Comparison of ENCODE assay signal across 8 cellular contexts in the genomic region with DNA sequence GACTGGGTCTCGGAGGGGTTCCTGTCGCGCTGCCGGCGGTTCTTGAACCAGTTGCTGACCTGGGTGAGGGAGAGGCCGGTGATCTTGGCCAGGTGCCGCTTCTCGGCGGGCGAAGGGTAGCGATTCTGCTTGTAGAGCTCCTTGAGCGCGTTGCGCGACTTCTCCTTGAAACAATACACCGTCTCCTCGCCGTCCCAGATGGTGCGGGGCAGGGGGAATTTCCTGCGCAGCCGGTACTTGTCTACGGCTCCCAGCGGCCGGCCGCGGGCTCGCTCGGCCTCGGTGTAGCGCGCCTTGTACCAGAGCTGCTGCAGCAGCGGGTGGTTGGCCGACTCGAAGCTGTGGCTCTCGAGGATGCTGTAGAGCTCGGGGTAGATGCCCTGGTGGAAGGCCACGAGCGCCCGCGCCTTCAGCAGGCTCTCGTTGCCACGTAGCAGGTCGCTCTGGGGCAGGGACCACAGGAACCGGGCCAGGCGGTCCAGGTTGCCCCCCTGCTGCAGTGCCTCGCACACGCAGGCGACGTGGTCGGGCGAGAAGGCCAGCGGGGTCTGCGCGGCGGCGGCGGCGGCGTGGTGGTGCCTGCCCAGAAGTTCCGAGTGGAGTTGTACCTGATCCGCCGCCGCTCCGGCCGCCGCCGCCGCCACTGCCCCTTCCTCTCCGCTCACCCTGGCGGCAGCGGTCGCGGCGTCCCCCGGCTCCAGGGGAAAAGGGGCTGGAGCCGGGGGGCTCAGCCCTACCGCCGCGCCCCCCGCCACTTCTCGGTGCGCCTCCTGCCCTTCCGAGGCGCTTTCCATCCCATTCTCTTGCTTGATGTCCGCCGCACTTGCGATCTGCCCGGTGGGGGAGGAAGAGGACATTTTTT. TPM values are rescaled to one million over a fixed set of nuclear protein-coding genes. Genes with fewer than 3 reads are reported as not detected.
DNase-seq lines count a peak whose midpoint lies in the region; ATAC-seq and TF ChIP-seq lines count a peak whose summit lies in the region.

No MANE protein-coding gene starts in this region.

- TF ChIP-seq CTCF in AG10803 (conservative IDR thresholded peaks at IDR 0.05; ENCODE audit: low read length), result no peak; the same call in 1 of the 2 replicates
- peak; percentile 34 for TF ChIP-seq CTCF in chondrocyte (IDR thresholded peaks at IDR 0.05)
- no peak for TF ChIP-seq CTCF in left lung (IDR thresholded peaks at IDR 0.05)

- H3K4me1 ChIP-seq in left lung, result peaks cover 0 to 32% of the 10 kb centered on the region in 2 donors

- peak; percentile 63 for DNase-seq in AG10803 (ENCODE audit: low read depth)
- peak; percentile 47 for DNase-seq in HT1080 (ENCODE audit: low read depth)
- peak in 3 of 5 experiments; percentile 3 to 64 (median 10) for DNase-seq in T-helper 2 cell
- DNase-seq in chondrocyte (ENCODE audit: low spot score), result no peak
- DNase-seq in left lung, result peak; percentile 46 to 86
- peak; percentile 16 to 72 for DNase-seq in stimulated activated effector memory CD8-positive, alpha-beta T cell treated with anti-CD3 and anti-CD28 coated beads, Interleukin-12 subunit alpha, Interleukin-12 subunit beta, amount 100 ng/mL, for 72 hours (ENCODE audit: low spot score in 2 of 2)
- no peak for DNase-seq in NCI-H2081 treated with DMSO at 0.1 percent for 48 hours (lab: John Stamatoyannopoulos, UW)

- no peaks in the 10 kb centered on the region for H3K9me3 Mint-ChIP-seq in chondrocyte (ENCODE audit: low read depth)
- H3K9me3 Mint-ChIP-seq in stimulated activated effector memory CD8-positive, alpha-beta T cell treated with anti-CD3 and anti-CD28 coated beads, Interleukin-12 subunit alpha, Interleukin-12 subunit beta, amount 100 ng/mL, for 72 hours, result no peaks in the 10 kb centered on the region

- H3K4me1 Mint-ChIP-seq in chondrocyte (ENCODE audit: low read depth), result peaks cover 31% of the 10 kb centered on the region
- H3K4me1 Mint-ChIP-seq in stimulated activated effector memory CD8-positive, alpha-beta T cell treated with anti-CD3 and anti-CD28 coated beads, Interleukin-12 subunit alpha, Interleukin-12 subunit beta, amount 100 ng/mL, for 72 hours, result peaks cover 21% of the 10 kb centered on the region

- peak overlapping the region; percentile 86 for H3K4me3 Mint-ChIP-seq in chondrocyte (ENCODE audit: unreplicated experiment)
- H3K4me3 Mint-ChIP-seq in stimulated activated effector memory CD8-positive, alpha-beta T cell treated with anti-CD3 and anti-CD28 coated beads, Interleukin-12 subunit alpha, Interleukin-12 subunit beta, amount 100 ng/mL, for 72 hours, result peak overlapping the region; percentile 81

- peak overlapping the region in 1 of 2 donors; percentile 53 for H3K27ac ChIP-seq in left lung

- H3K4me3 ChIP-seq in AG10803 (ENCODE audit: low read length), result peak overlapping the region; percentile 87
- H3K4me3 ChIP-seq in left lung, result peak overlapping the region; percentile 55 to 66

- H3K36me3 ChIP-seq in left lung, result no peaks in the 10 kb centered on the region

- ATAC-seq in GM18517 (IDR thresholded peaks at IDR 0.05; ENCODE audit: unreplicated experiment) (peak; percentile 47), left lung (peak; percentile 52)
- ATAC-seq in stimulated activated effector memory CD8-positive, alpha-beta T cell treated with anti-CD3 and anti-CD28 coated beads, Interleukin-12 subunit alpha, Interleukin-12 subunit beta, amount 100 ng/mL, for 72 hours, result peak; percentile 65

- peak overlapping the region; percentile 97 for H3K27ac Mint-ChIP-seq in chondrocyte (ENCODE audit: unreplicated experiment)
- H3K27ac Mint-ChIP-seq in stimulated activated effector memory CD8-positive, alpha-beta T cell treated with anti-CD3 and anti-CD28 coated beads, Interleukin-12 subunit alpha, Interleukin-12 subunit beta, amount 100 ng/mL, for 72 hours, result no peak overlapping the region

- H3K36me3 Mint-ChIP-seq in chondrocyte (ENCODE audit: low read depth), result peaks cover 8% of the 10 kb centered on the region
- H3K36me3 Mint-ChIP-seq in stimulated activated effector memory CD8-positive, alpha-beta T cell treated with anti-CD3 and anti-CD28 coated beads, Interleukin-12 subunit alpha, Interleukin-12 subunit beta, amount 100 ng/mL, for 72 hours, result no peaks in the 10 kb centered on the region

- peaks cover 0 to 100% of the 10 kb centered on the region in 2 donors for H3K27me3 ChIP-seq in left lung

- no peaks in the 10 kb centered on the region for H3K27me3 Mint-ChIP-seq in chondrocyte (ENCODE audit: low read depth)

- intact Hi-C loops in left lung (cut with DNase I), result no loop called here

- H3K9me3 ChIP-seq in left lung, result no peaks in the 10 kb centered on the region

RNA-seq across cellular contexts. Expression of a gene that starts 0.7 kb away (rescaled TPM):
- total RNA-seq in HT1080 (2014; rRNA removed; shearing (Covaris generic)), result 20.7 and 31.6 TPM in 2 replicates
- polyA plus RNA-seq in HT1080 (2015; cell fraction: cytosol; rRNA removed), result 13.2 and 15.2 TPM in 2 replicates
- 18.4 and 24.3 TPM in 2 replicates for polyA plus RNA-seq in HT1080 (2015; cell fraction: nucleus; rRNA removed)
- total RNA-seq in chondrocyte (26.0 to 44.9 TPM (median 26.2 TPM) in 3 replicates), left lung (1 to 10 TPM; 1.9 to 3.6 TPM)

RNA-seq across cellular contexts. Expression of a gene that starts 11.1 kb away (rescaled TPM):
- 66.9 and 75.2 TPM in 2 replicates for total RNA-seq in HT1080 (2014; rRNA removed; shearing (Covaris generic))
- 54.4 and 65.0 TPM in 2 replicates for polyA plus RNA-seq in HT1080 (2015; cell fraction: cytosol; rRNA removed)
- polyA plus RNA-seq in HT1080 (2015; cell fraction: nucleus; rRNA removed), result 41.0 and 43.5 TPM in 2 replicates
- 42.4 to 71.1 TPM (median 42.7 TPM) in 3 replicates for total RNA-seq in chondrocyte
- 10 to 100 TPM; 21.6 to 22.7 TPM for total RNA-seq in left lung

Comparison
In these comparisons a context has a peak if more than half of its experiments do, and no peak if none do; other contexts are left out.
1. DNase-seq: peak in AG10803 (single experiment), HT1080 (single experiment), T-helper 2 cell (3 of 5), left lung (2 of 2) and stimulated activated effector memory CD8-positive, alpha-beta T cell treated with anti-CD3 and anti-CD28 coated beads, Interleukin-12 subunit alpha, Interleukin-12 subunit beta, amount 100 ng/mL, for 72 hours (2 of 2); none in chondrocyte (single experiment) and NCI-H2081 treated with DMSO at 0.1 percent for 48 hours (single experiment).
2. Peak in every context shown above with its lines, with median percentiles within 50 percentile points of each other: ATAC-seq.